ENCODE assay signal across 1 cellular context in the genomic region with DNA sequence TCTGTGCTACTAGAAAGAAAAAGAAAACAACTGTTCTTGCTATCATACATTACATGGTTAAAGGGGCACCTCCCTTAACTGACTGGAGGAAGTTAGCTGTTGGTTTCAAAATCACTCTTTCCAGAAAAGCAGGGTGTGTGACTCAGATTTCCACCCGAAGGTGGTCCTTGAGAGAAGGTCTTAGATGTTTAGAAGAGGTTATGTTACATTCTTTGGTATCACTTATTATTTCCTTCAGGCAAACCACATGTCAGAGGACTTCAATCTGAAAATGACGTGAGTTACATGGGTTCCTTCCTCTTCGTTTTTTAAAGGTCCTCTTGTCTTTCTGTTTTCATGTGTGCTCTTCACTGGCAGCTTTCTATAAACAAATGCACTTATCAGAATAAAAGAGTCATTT.
TF ChIP-seq lines count a peak whose summit lies in the region.

No MANE protein-coding gene starts in this region.

TF ChIP-seq in GM23338, 12 proteins besides CTCF, POLR2A, EP300 and RAD21 (continued from another document):
- TF ChIP-seq, protein P1, sequence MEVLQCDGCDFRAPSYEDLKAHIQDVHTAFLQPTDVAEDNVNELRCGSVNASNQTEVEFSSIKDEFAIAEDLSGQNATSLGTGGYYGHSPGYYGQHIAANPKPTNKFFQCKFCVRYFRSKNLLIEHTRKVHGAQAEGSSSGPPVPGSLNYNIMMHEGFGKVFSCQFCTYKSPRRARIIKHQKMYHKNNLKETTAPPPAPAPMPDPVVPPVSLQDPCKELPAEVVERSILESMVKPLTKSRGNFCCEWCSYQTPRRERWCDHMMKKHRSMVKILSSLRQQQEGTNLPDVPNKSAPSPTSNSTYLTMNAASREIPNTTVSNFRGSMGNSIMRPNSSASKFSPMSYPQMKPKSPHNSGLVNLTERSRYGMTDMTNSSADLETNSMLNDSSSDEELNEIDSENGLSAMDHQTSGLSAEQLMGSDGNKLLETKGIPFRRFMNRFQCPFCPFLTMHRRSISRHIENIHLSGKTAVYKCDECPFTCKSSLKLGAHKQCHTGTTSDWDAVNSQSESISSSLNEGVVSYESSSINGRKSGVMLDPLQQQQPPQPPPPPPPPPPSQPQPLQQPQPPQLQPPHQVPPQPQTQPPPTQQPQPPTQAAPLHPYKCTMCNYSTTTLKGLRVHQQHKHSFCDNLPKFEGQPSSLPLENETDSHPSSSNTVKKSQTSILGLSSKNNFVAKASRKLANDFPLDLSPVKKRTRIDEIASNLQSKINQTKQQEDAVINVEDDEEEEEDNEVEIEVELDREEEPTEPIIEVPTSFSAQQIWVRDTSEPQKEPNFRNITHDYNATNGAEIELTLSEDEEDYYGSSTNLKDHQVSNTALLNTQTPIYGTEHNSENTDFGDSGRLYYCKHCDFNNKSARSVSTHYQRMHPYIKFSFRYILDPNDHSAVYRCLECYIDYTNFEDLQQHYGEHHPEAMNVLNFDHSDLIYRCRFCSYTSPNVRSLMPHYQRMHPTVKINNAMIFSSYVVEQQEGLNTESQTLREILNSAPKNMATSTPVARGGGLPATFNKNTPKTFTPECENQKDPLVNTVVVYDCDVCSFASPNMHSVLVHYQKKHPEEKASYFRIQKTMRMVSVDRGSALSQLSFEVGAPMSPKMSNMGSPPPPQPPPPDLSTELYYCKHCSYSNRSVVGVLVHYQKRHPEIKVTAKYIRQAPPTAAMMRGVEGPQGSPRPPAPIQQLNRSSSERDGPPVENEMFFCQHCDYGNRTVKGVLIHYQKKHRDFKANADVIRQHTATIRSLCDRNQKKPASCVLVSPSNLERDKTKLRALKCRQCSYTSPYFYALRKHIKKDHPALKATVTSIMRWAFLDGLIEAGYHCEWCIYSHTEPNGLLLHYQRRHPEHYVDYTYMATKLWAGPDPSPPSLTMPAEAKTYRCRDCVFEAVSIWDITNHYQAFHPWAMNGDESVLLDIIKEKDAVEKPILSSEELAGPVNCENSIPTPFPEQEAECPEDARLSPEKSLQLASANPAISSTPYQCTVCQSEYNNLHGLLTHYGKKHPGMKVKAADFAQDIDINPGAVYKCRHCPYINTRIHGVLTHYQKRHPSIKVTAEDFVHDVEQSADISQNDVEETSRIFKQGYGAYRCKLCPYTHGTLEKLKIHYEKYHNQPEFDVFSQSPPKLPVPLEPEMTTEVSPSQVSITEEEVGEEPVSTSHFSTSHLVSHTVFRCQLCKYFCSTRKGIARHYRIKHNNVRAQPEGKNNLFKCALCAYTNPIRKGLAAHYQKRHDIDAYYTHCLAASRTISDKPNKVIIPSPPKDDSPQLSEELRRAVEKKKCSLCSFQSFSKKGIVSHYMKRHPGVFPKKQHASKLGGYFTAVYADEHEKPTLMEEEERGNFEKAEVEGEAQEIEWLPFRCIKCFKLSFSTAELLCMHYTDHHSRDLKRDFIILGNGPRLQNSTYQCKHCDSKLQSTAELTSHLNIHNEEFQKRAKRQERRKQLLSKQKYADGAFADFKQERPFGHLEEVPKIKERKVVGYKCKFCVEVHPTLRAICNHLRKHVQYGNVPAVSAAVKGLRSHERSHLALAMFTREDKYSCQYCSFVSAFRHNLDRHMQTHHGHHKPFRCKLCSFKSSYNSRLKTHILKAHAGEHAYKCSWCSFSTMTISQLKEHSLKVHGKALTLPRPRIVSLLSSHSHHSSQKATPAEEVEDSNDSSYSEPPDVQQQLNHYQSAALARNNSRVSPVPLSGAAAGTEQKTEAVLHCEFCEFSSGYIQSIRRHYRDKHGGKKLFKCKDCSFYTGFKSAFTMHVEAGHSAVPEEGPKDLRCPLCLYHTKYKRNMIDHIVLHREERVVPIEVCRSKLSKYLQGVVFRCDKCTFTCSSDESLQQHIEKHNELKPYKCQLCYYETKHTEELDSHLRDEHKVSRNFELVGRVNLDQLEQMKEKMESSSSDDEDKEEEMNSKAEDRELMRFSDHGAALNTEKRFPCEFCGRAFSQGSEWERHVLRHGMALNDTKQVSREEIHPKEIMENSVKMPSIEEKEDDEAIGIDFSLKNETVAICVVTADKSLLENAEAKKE (CRISPR knock-in tag; IDR thresholded peaks at IDR 0.05) = no peak
- no peak for TF ChIP-seq JUNB (IDR thresholded peaks at IDR 0.05; ENCODE audit: unreplicated experiment)
- TF ChIP-seq, protein P2, sequence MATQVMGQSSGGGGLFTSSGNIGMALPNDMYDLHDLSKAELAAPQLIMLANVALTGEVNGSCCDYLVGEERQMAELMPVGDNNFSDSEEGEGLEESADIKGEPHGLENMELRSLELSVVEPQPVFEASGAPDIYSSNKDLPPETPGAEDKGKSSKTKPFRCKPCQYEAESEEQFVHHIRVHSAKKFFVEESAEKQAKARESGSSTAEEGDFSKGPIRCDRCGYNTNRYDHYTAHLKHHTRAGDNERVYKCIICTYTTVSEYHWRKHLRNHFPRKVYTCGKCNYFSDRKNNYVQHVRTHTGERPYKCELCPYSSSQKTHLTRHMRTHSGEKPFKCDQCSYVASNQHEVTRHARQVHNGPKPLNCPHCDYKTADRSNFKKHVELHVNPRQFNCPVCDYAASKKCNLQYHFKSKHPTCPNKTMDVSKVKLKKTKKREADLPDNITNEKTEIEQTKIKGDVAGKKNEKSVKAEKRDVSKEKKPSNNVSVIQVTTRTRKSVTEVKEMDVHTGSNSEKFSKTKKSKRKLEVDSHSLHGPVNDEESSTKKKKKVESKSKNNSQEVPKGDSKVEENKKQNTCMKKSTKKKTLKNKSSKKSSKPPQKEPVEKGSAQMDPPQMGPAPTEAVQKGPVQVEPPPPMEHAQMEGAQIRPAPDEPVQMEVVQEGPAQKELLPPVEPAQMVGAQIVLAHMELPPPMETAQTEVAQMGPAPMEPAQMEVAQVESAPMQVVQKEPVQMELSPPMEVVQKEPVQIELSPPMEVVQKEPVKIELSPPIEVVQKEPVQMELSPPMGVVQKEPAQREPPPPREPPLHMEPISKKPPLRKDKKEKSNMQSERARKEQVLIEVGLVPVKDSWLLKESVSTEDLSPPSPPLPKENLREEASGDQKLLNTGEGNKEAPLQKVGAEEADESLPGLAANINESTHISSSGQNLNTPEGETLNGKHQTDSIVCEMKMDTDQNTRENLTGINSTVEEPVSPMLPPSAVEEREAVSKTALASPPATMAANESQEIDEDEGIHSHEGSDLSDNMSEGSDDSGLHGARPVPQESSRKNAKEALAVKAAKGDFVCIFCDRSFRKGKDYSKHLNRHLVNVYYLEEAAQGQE (IDR thresholded peaks at IDR 0.05; ENCODE audit: unreplicated experiment) = no peak
TF ChIP-seq in GM23338: peak in this region for 0.
